ENCODE assay signal across 8 cellular contexts in genomic region chr1:47432071-47433036, GRCh38.
DNase-seq lines count a peak whose midpoint lies in the region; TF ChIP-seq lines count a peak whose summit lies in the region.

No MANE protein-coding gene starts in this region.

- H2AFZ ChIP-seq in MM.1S (ENCODE audit: low read length) = no peak overlapping the region

- no peaks in the 10 kb centered on the region for H3K36me3 ChIP-seq in MM.1S (replicated peaks; ENCODE audit: insufficient read depth, low read length)
- no peaks in the 10 kb centered on the region for H3K36me3 ChIP-seq in WERI-Rb-1

- peak; percentile 26; the same call in 1 of the 2 replicates for TF ChIP-seq CTCF in MM.1S (IDR thresholded peaks at IDR 0.05; ENCODE audit: low read length)
- TF ChIP-seq CTCF in WERI-Rb-1 (IDR thresholded peaks at IDR 0.05; ENCODE audit: low read depth, low read length) = peak; percentile 91

- H3K9me2 ChIP-seq in MM.1S (replicated peaks; ENCODE audit: insufficient read depth, low read length) = no peaks in the 10 kb centered on the region

- H3F3A ChIP-seq in MM.1S (ENCODE audit: insufficient read depth, low read length) = no peaks in the 10 kb centered on the region

- H3K9me3 ChIP-seq in MM.1S (replicated peaks; ENCODE audit: insufficient read depth, low read length) (no peaks in the 10 kb centered on the region), WERI-Rb-1 (ENCODE audit: severe bottlenecking) (no peaks in the 10 kb centered on the region)

- no peak overlapping the region for H3K4me3 ChIP-seq in MM.1S (ENCODE audit: low read length)
- H3K4me3 ChIP-seq in WERI-Rb-1 (ENCODE audit: low read depth, low read length) = no peak overlapping the region

- no peak overlapping the region for H3K4me2 ChIP-seq in MM.1S (ENCODE audit: low read depth, low read length)

- peaks cover 6% of the 10 kb centered on the region; the same call in 1 of the 2 replicates for H3K4me1 ChIP-seq in MM.1S (ENCODE audit: low read length)

- H3K79me2 ChIP-seq in MM.1S (ENCODE audit: low read length) = peaks cover 33% of the 10 kb centered on the region

- peak; percentile 44 for DNase-seq in activated gamma-delta T cell treated with Interleukin-2 at 50 U/mL for 16 hours
- DNase-seq in activated gamma-delta T cell (lab: John Stamatoyannopoulos, UW) = no peak
- DNase-seq in MM.1S = no peak
- peak; percentile 82 for DNase-seq in WERI-Rb-1
- peak; percentile 59 for DNase-seq in central memory CD4-positive, alpha-beta T cell
- DNase-seq in islet precursor cell = peak; percentile 92
- DNase-seq in stimulated activated CD4-positive, alpha-beta T cell treated with anti-CD3 and anti-CD28 coated beads, Interleukin-12 subunit alpha, Interleukin-12 subunit beta, amount 100 ng/mL, for 48 hours (ENCODE audit: low read depth in 2 of 3, low spot score in 1 of 3) = peak in 2 of 3 donors; percentile 51 to 54
- DNase-seq in NCI-H2196 (lab: John Stamatoyannopoulos, UW; ENCODE audit: unreplicated experiment) = no peak

- H3K27me3 ChIP-seq in MM.1S (replicated peaks; ENCODE audit: insufficient read depth, low read length) (no peaks in the 10 kb centered on the region), WERI-Rb-1 (ENCODE audit: insufficient read depth, low read depth, severe bottlenecking) (no peaks in the 10 kb centered on the region)

- no peak overlapping the region for H3K9ac ChIP-seq in MM.1S (ENCODE audit: low read length)

- H4K20me1 ChIP-seq in MM.1S (ENCODE audit: insufficient read depth, low read length) = no peaks in the 10 kb centered on the region; the same call in 1 of the 2 replicates

- H3K27ac ChIP-seq in MM.1S (ENCODE audit: low read length) = no peak overlapping the region
- H3K27ac ChIP-seq in WERI-Rb-1 = no peak overlapping the region

Comparison
In these comparisons a context has a peak if more than half of its experiments do, and no peak if none do; other contexts are left out.
1. DNase-seq: peak in activated gamma-delta T cell treated with Interleukin-2 at 50 U/mL for 16 hours (single experiment), WERI-Rb-1 (single experiment), central memory CD4-positive, alpha-beta T cell (single experiment), islet precursor cell (single experiment) and stimulated activated CD4-positive, alpha-beta T cell treated with anti-CD3 and anti-CD28 coated beads, Interleukin-12 subunit alpha, Interleukin-12 subunit beta, amount 100 ng/mL, for 48 hours (2 of 3); none in activated gamma-delta T cell (single experiment), MM.1S (single experiment) and NCI-H2196 (single experiment).